Comparison of ENCODE assay signal across 10 cellular contexts in genomic region chr21:29656504-29657227, GRCh38.
A peak's percentile ranks its signal among the peaks of the same experiment; 100 is the strongest.
DNase-seq lines count a peak whose midpoint lies in the region; FAIRE-seq and TF ChIP-seq lines count a peak whose summit lies in the region.
"Had no signal": no experiment of that assay in that cellular context is flagged by ENCODE, and none has a peak within 500 bp of the region (broad histone marks: within the 10 kb centered on the region; RNA-seq: fewer than 3 reads in every experiment).

No MANE protein-coding gene starts in this region.

- H3K27ac ChIP-seq in HL-60 (replicated peaks) (peak overlapping the region; percentile 43), ovary (no peak overlapping the region)

- H3K4me1 ChIP-seq in ovary (ENCODE audit: insufficient read depth): peaks cover 3% of the 10 kb centered on the region

- DNase-seq in AG09309 (ENCODE audit: low read depth): peak; percentile 8
- DNase-seq in HL-60 (ENCODE audit: low read depth in 1 of 2, low spot score in 1 of 2): peak; percentile 44 to 51
- peak; percentile 10 for DNase-seq in UCSD-AML1 (lab: John Stamatoyannopoulos, UW; ENCODE audit: unreplicated experiment)
- DNase-seq in NCI-H446 (lab: John Stamatoyannopoulos, UW): no peak
- DNase-seq in NCI-H2227 treated with DMSO at 0.1 percent for 48 hours (lab: John Stamatoyannopoulos, UW): no peak
- DNase-seq in activated effector memory CD4-positive, alpha-beta T cell treated with Interleukin-2 at 50 U/mL for 16 hours: no peak
- no peak for DNase-seq in ovary
- DNase-seq: NCI-H1436 had no signal

- no peaks in the 10 kb centered on the region for H3K9me3 ChIP-seq in ovary

- TF ChIP-seq POLR2A in ovary (IDR thresholded peaks at IDR 0.05): no peak

- H3K27me3 ChIP-seq in HL-60 (ENCODE audit: insufficient read depth, poor library complexity, severe bottlenecking) (no peaks in the 10 kb centered on the region), ovary (no peaks in the 10 kb centered on the region)

- no peak for TF ChIP-seq EP300 in ovary (IDR thresholded peaks at IDR 0.05)

- TF ChIP-seq CTCF in AG09309 (IDR thresholded peaks at IDR 0.05; ENCODE audit: control insufficient read depth, insufficient read depth, low read depth, low read length, missing control alignments) (no peak), HL-60 (IDR thresholded peaks at IDR 0.05; ENCODE audit: insufficient read depth, low read length) (no peak), ovary (IDR thresholded peaks at IDR 0.05) (no peak)

- peak; percentile 60 for FAIRE-seq in islet of Langerhans (lab: Jason Lieb, UNC)
- FAIRE-seq: GM18507 had no signal

- intact Hi-C loops in ovary (cut with DNase I): no loop called here

- WGBS in ovary, 3 donors: 51 to 69% (median 64%) methylated on average over 6 of the region's 6 CpGs

- no peak overlapping the region for H3K4me3 ChIP-seq in AG09309 (ENCODE audit: control insufficient read depth, low read depth, low read length)
- H3K4me3 ChIP-seq in HL-60 (replicated peaks; ENCODE audit: insufficient read depth, low read length): no peak overlapping the region
- no peak overlapping the region for H3K4me3 ChIP-seq in ovary

- H3K36me3 ChIP-seq in ovary: no peaks in the 10 kb centered on the region

Comparison
In these comparisons a context has a peak if more than half of its experiments do, and no peak if none do; other contexts are left out.
1. DNase-seq: peak in AG09309 (single experiment), HL-60 (2 of 2) and UCSD-AML1 (single experiment); none in NCI-H446 (0 of 2), NCI-H2227 treated with DMSO at 0.1 percent for 48 hours (single experiment), activated effector memory CD4-positive, alpha-beta T cell treated with Interleukin-2 at 50 U/mL for 16 hours (single experiment) and ovary (0 of 5).